ENCODE assay signal across 8 cellular contexts in the genomic region with DNA sequence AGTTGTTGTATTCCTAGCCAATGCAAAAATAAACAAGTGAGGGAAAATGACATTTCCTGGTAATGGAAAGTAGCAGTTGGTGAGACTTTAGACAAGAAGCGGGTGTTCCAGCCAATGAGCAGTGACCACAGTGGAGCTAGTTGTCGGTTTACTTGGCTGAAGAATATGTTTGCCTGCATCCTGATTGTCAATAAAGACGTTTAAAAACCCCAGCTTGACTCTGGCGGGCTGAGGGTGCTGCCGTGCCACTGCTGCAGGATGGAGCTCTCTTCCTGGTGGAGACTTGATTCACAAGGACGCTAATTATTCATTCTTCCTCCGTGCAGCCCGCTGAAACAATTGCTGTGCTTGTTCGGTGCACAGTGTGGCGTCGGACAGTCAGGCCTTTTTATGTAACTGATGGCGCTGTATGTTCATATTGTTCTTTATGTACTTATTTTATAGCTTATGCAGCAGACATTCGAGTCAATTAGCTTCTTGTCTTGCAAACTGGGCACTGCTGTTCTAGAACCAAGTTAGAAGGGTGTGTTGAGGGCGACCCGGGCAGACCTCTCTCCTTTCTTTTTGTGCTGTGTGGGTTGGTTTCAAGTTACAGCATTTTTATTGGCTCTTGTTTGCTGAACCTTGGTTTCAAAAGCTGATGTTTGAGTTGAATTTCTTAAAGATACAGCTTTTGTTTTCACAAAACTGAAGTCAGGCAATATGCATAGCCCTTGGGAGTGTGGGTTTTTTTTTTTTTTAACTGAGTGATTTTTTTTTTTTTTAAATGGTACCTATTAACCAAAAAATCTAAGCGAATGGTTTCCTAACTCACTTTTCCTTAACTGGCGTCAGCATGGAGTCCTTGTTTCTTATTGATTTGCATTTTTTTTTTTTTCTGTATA.
DNase-seq lines count a peak whose midpoint lies in the region; ATAC-seq, FAIRE-seq and TF ChIP-seq lines count a peak whose summit lies in the region.

No MANE protein-coding gene starts in this region.

- in situ Hi-C loops in HAP-1 (cut with MboI; ENCODE audit: low sequenced_read_pairs), result no loop called here

- 2 to 18% (median 5%) methylated on average over 17 of the region's 17 CpGs for WGBS in stomach, 5 donors

- TF ChIP-seq POLR2A in stomach (IDR thresholded peaks at IDR 0.05), result no peak

- TF ChIP-seq CTCF in kidney (IDR thresholded peaks at IDR 0.05; ENCODE audit: borderline replicate concordance, extremely low read depth, insufficient read depth) (no peak), stomach (IDR thresholded peaks at IDR 0.05) (no peak)

- H3K27me3 ChIP-seq in HAP-1 (ENCODE audit: low read depth) (no peaks in the 10 kb centered on the region), stomach (no peaks in the 10 kb centered on the region)

- H3K4me1 ChIP-seq in HAP-1 (peaks cover 49% of the 10 kb centered on the region), kidney (ENCODE audit: control insufficient read depth in 1 of 2, insufficient read depth in 1 of 2, low read depth in 1 of 2, low read length in 2 of 2) (peaks cover 15 to 53% of the 10 kb centered on the region in 2 donors), stomach (peaks cover 22 to 90% (median 55%) of the 10 kb centered on the region in 4 donors)

- intact Hi-C loops in kidney (cut with DNase I), result no loop called here
- intact Hi-C loops in stomach (cut with DNase I; ENCODE audit: low total_unique reads), result no loop called here

- peak overlapping the region; percentile 72 for H3K27ac ChIP-seq in caudate nucleus (ENCODE audit: low read depth, low read length)
- H3K27ac ChIP-seq in kidney (ENCODE audit: low read depth in 2 of 2, low read length in 2 of 2), result peak overlapping the region; percentile 69 to 83
- H3K27ac ChIP-seq in stomach, result peak overlapping the region; percentile 73 to 85 (median 77)

- H3K9ac ChIP-seq in kidney (ENCODE audit: low read length in 2 of 2), result peak overlapping the region; percentile 27 to 36

- ATAC-seq in HG03095 (IDR thresholded peaks at IDR 0.05; ENCODE audit: unreplicated experiment), result no peak

- TF ChIP-seq EP300 in stomach (IDR thresholded peaks at IDR 0.05), result no peak

- H3K9me3 ChIP-seq in HAP-1 (peaks cover 7% of the 10 kb centered on the region), kidney (ENCODE audit: control insufficient read depth in 1 of 2, low read length in 2 of 2) (no peaks in the 10 kb centered on the region), stomach (no peaks in the 10 kb centered on the region)

- H3K36me3 ChIP-seq in HAP-1 (replicated peaks), result no peaks in the 10 kb centered on the region; the same call in 1 of the 2 replicates
- H3K36me3 ChIP-seq in kidney (ENCODE audit: control insufficient read depth in 1 of 2, insufficient read depth in 2 of 2, low read length in 2 of 2), result no peaks in the 10 kb centered on the region
- H3K36me3 ChIP-seq in stomach, result no peaks in the 10 kb centered on the region

- peak overlapping the region; percentile 21 for H3K4me3 ChIP-seq in HAP-1
- H3K4me3 ChIP-seq in kidney (ENCODE audit: low read length in 2 of 2), result peak overlapping the region; percentile 72 to 77
- H3K4me3 ChIP-seq in stomach, result peak overlapping the region; percentile 21 to 46 (median 31)

- DNase-seq in DMS53 treated with DMSO at 0.1 percent for 48 hours (lab: John Stamatoyannopoulos, UW; ENCODE audit: unreplicated experiment) (peak; percentile 43), HAP-1 (ENCODE audit: low spot score in 2 of 2) (peak; percentile 81 to 96), NCI-H2227 treated with DMSO at 0.1 percent for 48 hours (lab: John Stamatoyannopoulos, UW) (peak; percentile 86), caudate nucleus (lab: John Stamatoyannopoulos, UW) (peak in 41 of 61 donors; percentile 11 to 75 (median 43)), kidney (no peak), stomach (peak; percentile 56), CD1c-positive myeloid dendritic cell (ENCODE audit: extremely low spot score) (no peak)

- FAIRE-seq in kidney (lab: Jason Lieb, UNC), result peak; percentile 89

Comparison
In these comparisons a context has a peak if more than half of its experiments do, and no peak if none do; other contexts are left out.
1. DNase-seq: peak in DMS53 treated with DMSO at 0.1 percent for 48 hours (single experiment), HAP-1 (2 of 2), NCI-H2227 treated with DMSO at 0.1 percent for 48 hours (single experiment), caudate nucleus (41 of 61) and stomach (single experiment); none in kidney (single experiment) and CD1c-positive myeloid dendritic cell (single experiment).
2. H3K4me3 ChIP-seq: peak in every context shown above with its lines; median percentile 74 in kidney; 31 in stomach; 21 in HAP-1.
3. Peak in every context shown above with its lines, with median percentiles within 50 percentile points of each other: H3K27ac ChIP-seq.